23 cellular contexts compared by ENCODE assay signal in the genomic region with DNA sequence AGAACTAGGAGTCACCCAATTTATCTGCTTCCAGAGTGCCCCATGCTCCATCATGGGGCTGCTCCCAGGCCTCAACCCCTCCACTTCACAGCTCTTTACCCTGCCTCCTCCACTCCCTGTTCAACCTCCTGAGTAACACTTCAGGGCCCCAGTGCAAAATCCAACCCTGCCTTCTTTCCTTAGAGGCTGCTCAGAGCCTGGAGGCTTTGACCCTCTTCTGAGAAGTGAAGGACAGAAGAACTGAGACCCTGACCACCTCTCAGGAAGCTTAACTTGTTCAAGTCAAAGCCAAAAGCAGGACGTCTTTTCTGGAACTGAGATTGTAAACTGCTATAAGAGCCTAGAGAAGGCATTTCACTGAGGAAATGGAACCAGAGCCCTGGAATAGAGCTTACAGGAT. TPM values are rescaled to one million over a fixed set of nuclear protein-coding genes. Genes with fewer than 3 reads are reported as not detected.
DNase-seq lines count a peak whose midpoint lies in the region; ATAC-seq, FAIRE-seq and TF ChIP-seq lines count a peak whose summit lies in the region.
"Had no signal": no experiment of that assay in that cellular context is flagged by ENCODE, and none has a peak within 500 bp of the region (broad histone marks: within the 10 kb centered on the region; RNA-seq: fewer than 3 reads in every experiment).

No MANE protein-coding gene starts in this region.

- peak overlapping the region; percentile 5 for H3K27ac Mint-ChIP-seq in activated CD8-positive, alpha-beta T cell treated with anti-CD3 and anti-CD28 coated beads, Interleukin-2, amount 10 ng/mL, durations not matched to agents 7 days and 5 days
- no peak overlapping the region for H3K27ac Mint-ChIP-seq in activated CD8-positive, alpha-beta T cell treated with anti-CD3 and anti-CD28 coated beads for 36 hours
- H3K27ac Mint-ChIP-seq in naive B cell (peak overlapping the region in 4 of 6 donors; percentile 11 to 80 (median 44)), nephron progenitor cell (no peak overlapping the region)

- CTCF ChIA-PET in activated CD8-positive, alpha-beta T cell treated with anti-CD3 and anti-CD28 coated beads, Interleukin-2, amount 10 ng/mL, durations not matched to agents 7 days and 5 days (lab: Charles Lee): interaction anchor here (1.2 kb wide), 1 partner anchor 96 kb away, joined by 8 read pairs; no protein-coding TSS in a partner anchor
- CTCF ChIA-PET in activated CD8-positive, alpha-beta T cell treated with anti-CD3 and anti-CD28 coated beads for 36 hours (lab: Charles Lee): interaction anchor here (0.8 to 2.0 kb wide), 3 partner anchors 31 to 97 kb away, joined by 3 to 11 read pairs (median 8); no protein-coding TSS in a partner anchor

- H3K36me3 Mint-ChIP-seq in activated CD8-positive, alpha-beta T cell treated with anti-CD3 and anti-CD28 coated beads, Interleukin-2, amount 10 ng/mL, durations not matched to agents 7 days and 5 days (ENCODE audit: low read depth): peaks cover 10% of the 10 kb centered on the region
- H3K36me3 Mint-ChIP-seq in activated CD8-positive, alpha-beta T cell treated with anti-CD3 and anti-CD28 coated beads for 36 hours (ENCODE audit: low read depth): peaks cover 25% of the 10 kb centered on the region
- H3K36me3 Mint-ChIP-seq in naive B cell: peaks cover 0 to 4% of the 10 kb centered on the region in 2 donors
- H3K36me3 Mint-ChIP-seq in nephron progenitor cell (ENCODE audit: low read depth): peaks cover 29% of the 10 kb centered on the region

- no peak for TF ChIP-seq CTCF in activated CD8-positive, alpha-beta T cell treated with anti-CD3 and anti-CD28 coated beads for 36 hours (IDR thresholded peaks at IDR 0.05)
- no peak for TF ChIP-seq CTCF in nephron progenitor cell (IDR thresholded peaks at IDR 0.05)
- TF ChIP-seq CTCF in pancreas (IDR thresholded peaks at IDR 0.05): no peak

- intact Hi-C loops in activated CD8-positive, alpha-beta T cell treated with anti-CD3 and anti-CD28 coated beads for 36 hours (cut with micrococcal nuclease): no loop called here
- intact Hi-C loops in pancreas (cut with DNase I): no loop called here

- H3K27me3 Mint-ChIP-seq in activated CD8-positive, alpha-beta T cell treated with anti-CD3 and anti-CD28 coated beads, Interleukin-2, amount 10 ng/mL, durations not matched to agents 7 days and 5 days (ENCODE audit: low read depth): no peaks in the 10 kb centered on the region
- H3K27me3 Mint-ChIP-seq in activated CD8-positive, alpha-beta T cell treated with anti-CD3 and anti-CD28 coated beads for 36 hours: no peaks in the 10 kb centered on the region
- no peaks in the 10 kb centered on the region for H3K27me3 Mint-ChIP-seq in naive B cell
- H3K27me3 Mint-ChIP-seq in nephron progenitor cell (ENCODE audit: low read depth, poor library complexity): peaks cover 12% of the 10 kb centered on the region

- H3K4me1 ChIP-seq in pancreas: no peaks in the 10 kb centered on the region

- no peak for FAIRE-seq in pancreas (lab: Jason Lieb, UNC)
- FAIRE-seq: GM19239, H1 had no signal

- H3K36me3 ChIP-seq in pancreas: peaks cover 0 to 7% (median under 1%) of the 10 kb centered on the region in 3 donors

- no peak overlapping the region for H3K4me3 ChIP-seq in pancreas
- H3K4me3 ChIP-seq: MG63 had no signal

- H3K4me3 Mint-ChIP-seq in activated CD8-positive, alpha-beta T cell treated with anti-CD3 and anti-CD28 coated beads, Interleukin-2, amount 10 ng/mL, durations not matched to agents 7 days and 5 days: no peak overlapping the region
- no peak overlapping the region for H3K4me3 Mint-ChIP-seq in activated CD8-positive, alpha-beta T cell treated with anti-CD3 and anti-CD28 coated beads for 36 hours
- H3K4me3 Mint-ChIP-seq in naive B cell: no peak overlapping the region
- no peak overlapping the region for H3K4me3 Mint-ChIP-seq in nephron progenitor cell

- POLR2A ChIA-PET in activated CD8-positive, alpha-beta T cell treated with anti-CD3 and anti-CD28 coated beads, Interleukin-2, amount 10 ng/mL, durations not matched to agents 7 days and 5 days (lab: Charles Lee): no interaction called here
- POLR2A ChIA-PET in activated CD8-positive, alpha-beta T cell treated with anti-CD3 and anti-CD28 coated beads for 36 hours (lab: Charles Lee): interaction anchor here (0.9 to 1.6 kb wide), 2 partner anchors 15 to 16 kb away, joined by 3 read pairs; a partner anchor contains a TSS

- no peak for DNase-seq in activated CD8-positive, alpha-beta T cell treated with anti-CD3 and anti-CD28 coated beads, Interleukin-2, amount 10 ng/mL, durations not matched to agents 7 days and 5 days
- no peak for DNase-seq in activated CD8-positive, alpha-beta T cell treated with anti-CD3 and anti-CD28 coated beads for 36 hours
- DNase-seq in G401 (ENCODE audit: low spot score) (peak; percentile 13), ecto neural progenitor cell (ENCODE audit: low spot score) (peak; percentile 25), naive B cell (no peak), nephron progenitor cell (no peak), pancreas (no peak)
- DNase-seq: 8988T, ACHN, DMS153, IMR-90, KG1, MG63, NCI-H2029, NCI-H446 treated with DMSO at 0.1 percent for 48 hours, NCI-H526 treated with DMSO at 0.1 percent for 48 hours, SHP77 had no signal

- H3K9me3 Mint-ChIP-seq in activated CD8-positive, alpha-beta T cell treated with anti-CD3 and anti-CD28 coated beads, Interleukin-2, amount 10 ng/mL, durations not matched to agents 7 days and 5 days (ENCODE audit: insufficient read depth): no peaks in the 10 kb centered on the region
- no peaks in the 10 kb centered on the region for H3K9me3 Mint-ChIP-seq in activated CD8-positive, alpha-beta T cell treated with anti-CD3 and anti-CD28 coated beads for 36 hours
- H3K9me3 Mint-ChIP-seq in naive B cell (no peaks in the 10 kb centered on the region), nephron progenitor cell (no peaks in the 10 kb centered on the region)

- no peak overlapping the region for H3K27ac ChIP-seq in pancreas
- H3K27ac ChIP-seq: RWPE1 had no signal

- no peaks in the 10 kb centered on the region for H3K9me3 ChIP-seq in pancreas
- H3K9me3 ChIP-seq: MG63 had no signal

- WGBS in pancreas, 2 donors: 37 to 46% methylated on average over 1 of the region's 1 CpG

- no peak for ATAC-seq in activated CD8-positive, alpha-beta T cell treated with anti-CD3 and anti-CD28 coated beads, Interleukin-2, amount 10 ng/mL, durations not matched to agents 7 days and 5 days
- no peak for ATAC-seq in activated CD8-positive, alpha-beta T cell treated with anti-CD3 and anti-CD28 coated beads for 36 hours
- ATAC-seq in naive B cell (ENCODE audit: low read depth in 2 of 2): no peak
- no peak for ATAC-seq in GM18867 (IDR thresholded peaks at IDR 0.05; ENCODE audit: unreplicated experiment)
- ATAC-seq in pancreas: no peak
- ATAC-seq: HCT116 had no signal

- in situ Hi-C loops in G401 (cut with HindIII; ENCODE audit: low sequenced_read_pairs): no loop called here

- no peaks in the 10 kb centered on the region for H3K27me3 ChIP-seq in pancreas
- H3K27me3 ChIP-seq: MG63 had no signal

- no peaks in the 10 kb centered on the region for H3K4me1 Mint-ChIP-seq in activated CD8-positive, alpha-beta T cell treated with anti-CD3 and anti-CD28 coated beads, Interleukin-2, amount 10 ng/mL, durations not matched to agents 7 days and 5 days (ENCODE audit: low read depth)
- H3K4me1 Mint-ChIP-seq in activated CD8-positive, alpha-beta T cell treated with anti-CD3 and anti-CD28 coated beads for 36 hours (ENCODE audit: low read depth): peaks cover 2% of the 10 kb centered on the region
- H3K4me1 Mint-ChIP-seq in naive B cell: peaks cover 0 to 3% (median 0%) of the 10 kb centered on the region in 3 donors
- H3K4me1 Mint-ChIP-seq in nephron progenitor cell: no peaks in the 10 kb centered on the region

RNA-seq across cellular contexts. Expression of a gene that starts 15.5 kb away (rescaled TPM):
- 100 to 1,000 TPM; 212 to 222 TPM for total RNA-seq in activated CD8-positive, alpha-beta T cell treated with anti-CD3 and anti-CD28 coated beads, Interleukin-2, amount 10 ng/mL, durations not matched to agents 7 days and 5 days
- total RNA-seq in activated CD8-positive, alpha-beta T cell treated with anti-CD3 and anti-CD28 coated beads for 36 hours: 100 to 1,000 TPM; 303 to 309 TPM
- total RNA-seq in G401 (2014; rRNA removed; shearing (Covaris generic)): 1,056 and 1,145 TPM in 2 replicates
- polyA plus RNA-seq in naive B cell (ENCODE audit: low read depth in 6 of 6): 100 to 1,000 TPM; 384 to 508 (median 420) TPM
- 100 to 1,000 TPM; 132 to 201 (median 175) TPM for total RNA-seq in pancreas
- polyA plus RNA-seq in pancreas: 100 to 1,000 TPM; 106 to 189 TPM

RNA-seq across cellular contexts. Expression of a gene that starts 37.4 kb away (rescaled TPM):
- total RNA-seq in activated CD8-positive, alpha-beta T cell treated with anti-CD3 and anti-CD28 coated beads, Interleukin-2, amount 10 ng/mL, durations not matched to agents 7 days and 5 days: not detected
- not detected for total RNA-seq in activated CD8-positive, alpha-beta T cell treated with anti-CD3 and anti-CD28 coated beads for 36 hours
- total RNA-seq in G401 (2014; rRNA removed; shearing (Covaris generic)): not detected in 2 replicates
- polyA plus RNA-seq in naive B cell (ENCODE audit: low read depth in 6 of 6) (not detected), pancreas (under 1 TPM in 1 of 2 donors, not detected in 1; 0.05 TPM)
- total RNA-seq in pancreas: not detected
- total RNA-seq: SK-MEL-5 had no signal
- polyA plus RNA-seq: H1 had no signal

Comparison
In these comparisons a context has a peak if more than half of its experiments do, and no peak if none do; other contexts are left out.
1. H3K27ac Mint-ChIP-seq: peak in activated CD8-positive, alpha-beta T cell treated with anti-CD3 and anti-CD28 coated beads, Interleukin-2, amount 10 ng/mL, durations not matched to agents 7 days and 5 days (single experiment) and naive B cell (4 of 6); none in activated CD8-positive, alpha-beta T cell treated with anti-CD3 and anti-CD28 coated beads for 36 hours (single experiment) and nephron progenitor cell (single experiment).
2. DNase-seq: peak in G401 (single experiment) and ecto neural progenitor cell (single experiment); none in activated CD8-positive, alpha-beta T cell treated with anti-CD3 and anti-CD28 coated beads, Interleukin-2, amount 10 ng/mL, durations not matched to agents 7 days and 5 days (single experiment), activated CD8-positive, alpha-beta T cell treated with anti-CD3 and anti-CD28 coated beads for 36 hours (single experiment), naive B cell (single experiment), nephron progenitor cell (single experiment) and pancreas (0 of 6).